8 cellular contexts compared by ENCODE assay signal in the genomic region with DNA sequence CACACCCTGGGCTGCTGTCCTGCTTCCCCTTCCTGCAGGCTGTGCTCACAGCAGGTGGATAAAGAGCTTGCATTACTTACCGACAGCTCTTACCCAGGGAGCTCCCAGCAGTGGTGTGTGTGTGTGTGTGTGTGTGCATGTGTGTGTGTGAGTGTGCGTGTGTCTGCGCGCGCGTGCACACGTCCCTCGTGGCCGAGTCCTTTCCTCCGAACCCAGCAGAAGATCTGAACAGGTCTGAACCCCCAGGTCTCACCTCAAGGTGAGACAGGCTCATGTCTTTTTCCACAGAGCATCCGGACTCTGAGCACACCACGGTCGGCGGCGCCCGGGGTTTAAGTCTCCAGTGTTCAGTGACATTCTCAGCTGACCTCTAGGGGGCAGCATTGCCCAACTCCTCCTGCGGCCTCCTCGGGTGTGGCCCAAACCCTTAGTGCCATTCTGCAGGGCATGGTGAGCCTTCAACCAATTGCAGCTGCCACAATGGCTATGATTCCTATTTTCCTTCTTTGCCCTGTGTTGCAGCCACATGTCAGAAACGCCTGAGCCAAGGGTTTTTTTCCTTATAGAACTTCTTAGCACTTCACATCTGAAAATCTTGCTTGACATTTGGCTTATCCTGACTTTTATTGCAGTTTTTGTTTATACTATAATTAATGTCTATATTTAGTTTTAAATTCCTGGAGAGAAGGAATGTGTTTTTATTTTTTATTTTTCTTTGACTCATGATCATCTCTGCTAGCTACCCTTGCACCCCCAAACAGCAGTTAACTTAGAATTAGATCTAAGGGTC.
DNase-seq lines count a peak whose midpoint lies in the region; ATAC-seq and TF ChIP-seq lines count a peak whose summit lies in the region.

No MANE protein-coding gene starts in this region.

- H3K79me1 ChIP-seq in IMR-90 (ENCODE audit: low read depth in 1 of 2, low read length in 2 of 2), result no peaks in the 10 kb centered on the region

- POLR2A ChIA-PET in IMR-90 (lab: Charles Lee; ENCODE audit: unreplicated experiment), result no interaction called here

- no peak overlapping the region for H4K8ac ChIP-seq in IMR-90 (ENCODE audit: low read depth in 2 of 2, low read length in 2 of 2)

- H4K20me1 ChIP-seq in DOHH2 (ENCODE audit: control insufficient read depth, insufficient read depth, low read depth, low read length) (no peaks in the 10 kb centered on the region), IMR-90 (ENCODE audit: insufficient read depth, low read length) (no peaks in the 10 kb centered on the region)

- DNase-seq in IMR-90 (peak; percentile 44), RKO (ENCODE audit: low spot score) (peak; percentile 70), fibroblast of villous mesenchyme (ENCODE audit: low read depth) (peak; percentile 49), suprapubic skin (ENCODE audit: low spot score in 2 of 2) (peak in 1 of 2 donors; percentile 72)

- H4K91ac ChIP-seq in IMR-90 (ENCODE audit: insufficient read depth, low read depth, low read length), result no peak overlapping the region

- H2BK15ac ChIP-seq in IMR-90 (ENCODE audit: low read depth, low read length), result no peak overlapping the region

- no peak overlapping the region for H3K56ac ChIP-seq in IMR-90 (ENCODE audit: extremely low read depth, insufficient read depth, low read length)

- no peak overlapping the region for H3K18ac ChIP-seq in IMR-90 (ENCODE audit: low read depth, low read length)

- no peaks in the 10 kb centered on the region for H3K36me3 Mint-ChIP-seq in activated T-helper 17 cell treated with anti-CD3 and anti-CD28 coated beads, Interleukin-2, amount 50 U/mL, for 72 hours (ENCODE audit: low read depth)

- no peak overlapping the region for H3K23ac ChIP-seq in IMR-90 (ENCODE audit: low read depth, low read length)

- no peak overlapping the region for H3K14ac ChIP-seq in IMR-90 (replicated peaks; ENCODE audit: low read depth, low read length)

- no peaks in the 10 kb centered on the region for H3K36me3 ChIP-seq in DOHH2 (ENCODE audit: control insufficient read depth, low read length)
- no peaks in the 10 kb centered on the region for H3K36me3 ChIP-seq in IMR-90 (ENCODE audit: control insufficient read depth, insufficient read depth, low read length)
- no peaks in the 10 kb centered on the region for H3K36me3 ChIP-seq in neutrophil
- H3K36me3 ChIP-seq in suprapubic skin, result no peaks in the 10 kb centered on the region

- in situ Hi-C loops in IMR-90 (cut with MboI; ENCODE audit: low sequenced_read_pairs), result no loop called here

- TF ChIP-seq RAD21 in IMR-90 (IDR thresholded peaks at IDR 0.05; ENCODE audit: low read length), result peak; percentile 64

- no peak overlapping the region for H3K27ac ChIP-seq in DOHH2 (ENCODE audit: low read depth, low read length)
- no peak overlapping the region for H3K27ac ChIP-seq in IMR-90 (ENCODE audit: insufficient read depth, low read length)
- no peak overlapping the region for H3K27ac ChIP-seq in neutrophil
- no peak overlapping the region for H3K27ac ChIP-seq in suprapubic skin

- intact Hi-C loops in IMR-90 (cut with micrococcal nuclease), result no loop called here

- H3K27me3 Mint-ChIP-seq in activated T-helper 17 cell treated with anti-CD3 and anti-CD28 coated beads, Interleukin-2, amount 50 U/mL, for 72 hours, result peaks cover 24% of the 10 kb centered on the region

- H3F3A ChIP-seq in DOHH2 (ENCODE audit: control insufficient read depth, insufficient read depth), result no peaks in the 10 kb centered on the region

- H3K4me3 ChIP-seq in DOHH2 (ENCODE audit: low read length) (no peak overlapping the region), IMR-90 (ENCODE audit: insufficient read depth, low read depth, low read length) (no peak overlapping the region), fibroblast of villous mesenchyme (ENCODE audit: low read depth, low read length) (no peak overlapping the region), neutrophil (ENCODE audit: low read depth in 1 of 2, low read length in 1 of 2) (no peak overlapping the region), suprapubic skin (no peak overlapping the region)

- no peak overlapping the region for H3K9ac ChIP-seq in IMR-90 (ENCODE audit: low read depth, low read length)

- peak overlapping the region; percentile 72 for H2AFZ ChIP-seq in IMR-90 (replicated peaks; ENCODE audit: low read length, poor library complexity)

- TF ChIP-seq CTCF in DOHH2 (IDR thresholded peaks at IDR 0.05; ENCODE audit: low read depth, low read length, poor library complexity, severe bottlenecking) (peak; percentile 79), IMR-90 (conservative IDR thresholded peaks at IDR 0.05; ENCODE audit: low read depth, low read length) (peak; percentile 62), fibroblast of villous mesenchyme (IDR thresholded peaks at IDR 0.05; ENCODE audit: insufficient read depth, low read depth, low read length) (peak; percentile 78), neutrophil (IDR thresholded peaks at IDR 0.05) (peak; percentile 60), suprapubic skin (IDR thresholded peaks at IDR 0.05) (peak; percentile 26 to 79)

- CTCF ChIA-PET in IMR-90 (lab: Yijun Ruan, JAX), result interaction anchor here (1.4 kb wide), 1 partner anchor 11 kb away, joined by 4 read pairs; no protein-coding TSS in a partner anchor

- peak overlapping the region; percentile 29; the same call in 1 of the 2 replicates for H3K4me2 ChIP-seq in DOHH2 (ENCODE audit: low read length)
- H3K4me2 ChIP-seq in IMR-90 (ENCODE audit: low read depth, low read length), result peak overlapping the region; percentile 76; the same call in 1 of the 2 replicates

- dilution Hi-C loops in IMR-90 (cut with HindIII; ENCODE audit: low sequenced_read_pairs, unreplicated experiment), result no loop called here

- H2BK5ac ChIP-seq in IMR-90 (ENCODE audit: low read depth, low read length, poor library complexity, severe bottlenecking), result no peak overlapping the region

- 9% methylated on average over 7 of the region's 19 CpGs; no CpG with 5 or more reads in 1 of the 2 experiments for WGBS in IMR-90 (ENCODE audit: extremely low coverage in 2 of 2, insufficient read length in 1 of 2), 2 experiments
- WGBS in suprapubic skin, result 12% methylated on average over 12 of the region's 19 CpGs

- H3K27me3 ChIP-seq in DOHH2 (ENCODE audit: control insufficient read depth, low read length) (peaks cover 8% of the 10 kb centered on the region; the same call in 1 of the 2 replicates), IMR-90 (ENCODE audit: control insufficient read depth, insufficient read depth, low read length) (peaks cover 11% of the 10 kb centered on the region), neutrophil (peaks cover 31% of the 10 kb centered on the region), suprapubic skin (peaks cover 27% of the 10 kb centered on the region)

- TF ChIP-seq POLR2A in IMR-90 (IDR thresholded peaks at IDR 0.05; ENCODE audit: low read depth, low read length) (no peak), suprapubic skin (IDR thresholded peaks at IDR 0.05) (no peak)

- no peak for TF ChIP-seq EP300 in suprapubic skin (IDR thresholded peaks at IDR 0.05)

- H3K9me3 Mint-ChIP-seq in activated T-helper 17 cell treated with anti-CD3 and anti-CD28 coated beads, Interleukin-2, amount 50 U/mL, for 72 hours, result no peaks in the 10 kb centered on the region

- H4K5ac ChIP-seq in IMR-90 (ENCODE audit: low read depth, low read length), result no peak overlapping the region

- H3K79me2 ChIP-seq in DOHH2 (ENCODE audit: control insufficient read depth, low read length), result no peaks in the 10 kb centered on the region

- H3K4ac ChIP-seq in IMR-90 (ENCODE audit: low read depth, low read length), result no peak overlapping the region

- no peaks in the 10 kb centered on the region for H3K4me1 ChIP-seq in DOHH2 (ENCODE audit: control insufficient read depth, low read length)
- no peaks in the 10 kb centered on the region; the same call in 1 of the 2 replicates for H3K4me1 ChIP-seq in IMR-90 (ENCODE audit: control insufficient read depth, insufficient read depth, low read length)
- H3K4me1 ChIP-seq in neutrophil (ENCODE audit: control insufficient read depth in 1 of 2, insufficient read depth in 1 of 2, low read depth in 1 of 2, low read length in 1 of 2), result no peaks in the 10 kb centered on the region
- peaks cover 7% of the 10 kb centered on the region for H3K4me1 ChIP-seq in suprapubic skin

- H3K9me2 ChIP-seq in DOHH2 (replicated peaks; ENCODE audit: control insufficient read depth, low read length), result no peaks in the 10 kb centered on the region

- H2AK9ac ChIP-seq in IMR-90 (replicated peaks; ENCODE audit: low read depth, low read length, poor library complexity), result no peak overlapping the region

- H3K9me1 ChIP-seq in IMR-90 (ENCODE audit: insufficient read depth, low read length), result no peaks in the 10 kb centered on the region

- peak overlapping the region; percentile 47 for H3K4me3 Mint-ChIP-seq in activated T-helper 17 cell treated with anti-CD3 and anti-CD28 coated beads, Interleukin-2, amount 50 U/mL, for 72 hours

- no peaks in the 10 kb centered on the region for H3K4me1 Mint-ChIP-seq in activated T-helper 17 cell treated with anti-CD3 and anti-CD28 coated beads, Interleukin-2, amount 50 U/mL, for 72 hours

- H3K9me3 ChIP-seq in DOHH2 (ENCODE audit: control insufficient read depth, insufficient read depth, low read length) (no peaks in the 10 kb centered on the region), IMR-90 (ENCODE audit: control insufficient read depth, insufficient read depth, low read length) (no peaks in the 10 kb centered on the region), neutrophil (no peaks in the 10 kb centered on the region), suprapubic skin (no peaks in the 10 kb centered on the region)

- no peak overlapping the region for H2AK5ac ChIP-seq in IMR-90 (ENCODE audit: low read depth, low read length)

- H2BK20ac ChIP-seq in IMR-90 (ENCODE audit: low read depth, low read length), result no peak overlapping the region

- H2BK120ac ChIP-seq in IMR-90 (ENCODE audit: low read depth, low read length), result no peak overlapping the region

- no peak overlapping the region for H3K27ac Mint-ChIP-seq in activated T-helper 17 cell treated with anti-CD3 and anti-CD28 coated beads, Interleukin-2, amount 50 U/mL, for 72 hours

- ATAC-seq in GM21576 (IDR thresholded peaks at IDR 0.05; ENCODE audit: unreplicated experiment), result peak; percentile 91
- ATAC-seq in IMR-90 (ENCODE audit: low read depth), result peak; percentile 92
- peak; percentile 93 for ATAC-seq in activated T-helper 17 cell treated with anti-CD3 and anti-CD28 coated beads, Interleukin-2, amount 50 U/mL, for 72 hours (replicated peaks)

- no TSS peak for BruUV-seq in IMR-90 (replicated peaks; lab: Mats Ljungman, UMichigan)

TF ChIP-seq in IMR-90, 13 proteins besides CTCF, POLR2A, EP300 and RAD21:
- peak; percentile 32 for TF ChIP-seq SMC3 (IDR thresholded peaks at IDR 0.05; ENCODE audit: low read depth, low read length)
- TF ChIP-seq NFE2L2 (IDR thresholded peaks at IDR 0.05; ENCODE audit: low read depth, low read length), result no peak
- TF ChIP-seq MAZ (IDR thresholded peaks at IDR 0.05; ENCODE audit: borderline replicate concordance, low read depth, low read length), result no peak
